ENCODE assay signal across 8 cellular contexts in genomic region chr14:34018125-34018524, GRCh38.
A peak's percentile ranks its signal among the peaks of the same experiment; 100 is the strongest.
DNase-seq lines count a peak whose midpoint lies in the region; ATAC-seq lines count a peak whose summit lies in the region.
"Had no signal": no experiment of that assay in that cellular context is flagged by ENCODE, and none has a peak within 500 bp of the region (broad histone marks: within the 10 kb centered on the region; RNA-seq: fewer than 3 reads in every experiment).

No MANE protein-coding gene starts in this region.

- H3K27ac ChIP-seq in caudate nucleus (ENCODE audit: low read depth, low read length) = peak overlapping the region; percentile 50

- peak; percentile 25 for ATAC-seq in GM18907 (IDR thresholded peaks at IDR 0.05; ENCODE audit: unreplicated experiment)
- ATAC-seq in HG03135 (IDR thresholded peaks at IDR 0.05; ENCODE audit: unreplicated experiment) = peak; percentile 37
- no peak for ATAC-seq in HG02840 (IDR thresholded peaks at IDR 0.05; ENCODE audit: low FRiP score, unreplicated experiment)

- H3K4me3 ChIP-seq in skeletal muscle cell (ENCODE audit: low read depth, low read length) = peak overlapping the region; percentile 27

- DNase-seq in caudate nucleus (lab: John Stamatoyannopoulos, UW) (no peak), skeletal muscle cell (ENCODE audit: low read depth) (no peak), DMS153 treated with DMSO at 0.1 percent for 48 hours (lab: John Stamatoyannopoulos, UW; ENCODE audit: unreplicated experiment) (no peak), NCI-H446 treated with DMSO at 0.1 percent for 48 hours (lab: John Stamatoyannopoulos, UW) (no peak)
- DNase-seq: NCI-H146 had no signal
